ENCODE assay signal across 24 cellular contexts in genomic region chr20:59569305-59569704, GRCh38. TPM values are rescaled to one million over a fixed set of nuclear protein-coding genes. Genes with fewer than 3 reads are reported as not detected.
DNase-seq lines count a peak whose midpoint lies in the region; ATAC-seq, FAIRE-seq and TF ChIP-seq lines count a peak whose summit lies in the region.
"Had no signal": no experiment of that assay in that cellular context is flagged by ENCODE, and none has a peak within 500 bp of the region (broad histone marks: within the 10 kb centered on the region; RNA-seq: fewer than 3 reads in every experiment).

No MANE protein-coding gene starts in this region.

- H3K27ac Mint-ChIP-seq in T-helper 17 cell (no peak overlapping the region), osteocyte (ENCODE audit: unreplicated experiment) (no peak overlapping the region)
- H3K27ac Mint-ChIP-seq: CD14-positive monocyte; CD4-positive, CD25-positive, alpha-beta regulatory T cell; CD8-positive, alpha-beta T cell had no signal

- H3K9me3 ChIP-seq in HEK293 (ENCODE audit: control insufficient read depth, insufficient read depth, low read depth, low read length) = no peaks in the 10 kb centered on the region
- no peaks in the 10 kb centered on the region for H3K9me3 ChIP-seq in T-helper 17 cell (ENCODE audit: control insufficient read depth, low read length, poor library complexity, severe bottlenecking)
- no peaks in the 10 kb centered on the region for H3K9me3 ChIP-seq in testis
- H3K9me3 ChIP-seq: BE2C, BLaER1 had no signal

- peak; percentile 67 for FAIRE-seq in urothelium cell line (lab: Jason Lieb, UNC)
- FAIRE-seq: A204.1, D721Med, G401.6, GM12891, GM19239 had no signal

- H3K4me1 ChIP-seq in HEK293 (ENCODE audit: control insufficient read depth, insufficient read depth, low read length) = no peaks in the 10 kb centered on the region
- H3K4me1 ChIP-seq in testis = peaks cover 4% of the 10 kb centered on the region
- H3K4me1 ChIP-seq: BE2C, Caco-2 had no signal

- H3K4me3 Mint-ChIP-seq in T-helper 17 cell (peak overlapping the region; percentile 32), osteocyte (ENCODE audit: unreplicated experiment) (no peak overlapping the region)
- H3K4me3 Mint-ChIP-seq: CD14-positive monocyte; CD4-positive, CD25-positive, alpha-beta regulatory T cell; CD8-positive, alpha-beta T cell had no signal

- TF ChIP-seq CTCF in HEK293 (tag by site-specific recombination; IDR thresholded peaks at IDR 0.05) (no peak), testis (IDR thresholded peaks at IDR 0.05) (no peak), osteocyte (IDR thresholded peaks at IDR 0.05) (no peak)

- H3K4me3 ChIP-seq in HEK293 (ENCODE audit: low read depth, low read length) = no peak overlapping the region
- no peak overlapping the region for H3K4me3 ChIP-seq in testis
- H3K4me3 ChIP-seq: BLaER1 had no signal

- intact Hi-C loops in testis (cut with DNase I; ENCODE audit: low total_unique reads) = no loop called here

- no peak overlapping the region for H3K27ac ChIP-seq in HEK293 (ENCODE audit: extremely low read depth, low read depth, low read length)
- no peak overlapping the region for H3K27ac ChIP-seq in testis
- H3K27ac ChIP-seq: BLaER1 had no signal

- 62 to 92% methylated on average over 4 of the region's 4 CpGs for WGBS in testis, 2 donors

- CTCF ChIA-PET in HEK293 (lab: Yijun Ruan, JAX) = interaction anchor here (2.9 to 3.1 kb wide), 2 partner anchors 9 to 28 kb away, joined by 23 to 48 read pairs; no protein-coding TSS in a partner anchor

- H3K4me1 Mint-ChIP-seq in T-helper 17 cell (peaks cover 4% of the 10 kb centered on the region), osteocyte (ENCODE audit: unreplicated experiment) (no peaks in the 10 kb centered on the region)

- H3K9me3 Mint-ChIP-seq in osteocyte (ENCODE audit: unreplicated experiment) = no peaks in the 10 kb centered on the region
- H3K9me3 Mint-ChIP-seq: CD8-positive, alpha-beta T cell had no signal

- H3K36me3 Mint-ChIP-seq in T-helper 17 cell (ENCODE audit: low read depth) (peaks cover 4% of the 10 kb centered on the region), osteocyte (ENCODE audit: unreplicated experiment) (no peaks in the 10 kb centered on the region)
- H3K36me3 Mint-ChIP-seq: CD14-positive monocyte; CD4-positive, CD25-positive, alpha-beta regulatory T cell; CD8-positive, alpha-beta T cell had no signal

- H3K36me3 ChIP-seq in HEK293 (ENCODE audit: control insufficient read depth in 2 of 2, insufficient read depth in 1 of 2, low read length in 2 of 2) = no peaks in the 10 kb centered on the region
- no peaks in the 10 kb centered on the region for H3K36me3 ChIP-seq in testis (ENCODE audit: low read depth, missing control alignments)
- H3K36me3 ChIP-seq: BE2C, BLaER1 had no signal

- POLR2A ChIA-PET in HEK293 (lab: Yijun Ruan, JAX) = no interaction called here

- no peak for DNase-seq in T-helper 17 cell
- no peak for DNase-seq in urothelium cell line (ENCODE audit: low spot score)
- no peak for DNase-seq in testis
- no peak for DNase-seq in RPMI8226
- no peak for DNase-seq in osteocyte (ENCODE audit: extremely low spot score, unreplicated experiment)
- DNase-seq: 8988T; ACHN; BE2C; C1 segment of cervical spinal cord; Calu3; CD4-positive, CD25-positive, alpha-beta regulatory T cell; DMS79 treated with DMSO at 0.1 percent for 48 hours; GF-D8 had no signal

- peaks cover 38% of the 10 kb centered on the region for H3K27me3 Mint-ChIP-seq in T-helper 17 cell
- H3K27me3 Mint-ChIP-seq in osteocyte (ENCODE audit: unreplicated experiment) = peaks cover 5% of the 10 kb centered on the region

- no peaks in the 10 kb centered on the region for H3K27me3 ChIP-seq in testis
- H3K27me3 ChIP-seq: BE2C, BLaER1 had no signal

- ATAC-seq in T-helper 17 cell = no peak
- ATAC-seq: CD8-positive, alpha-beta T cell had no signal

- TF ChIP-seq POLR2A in testis (IDR thresholded peaks at IDR 0.05) = no peak

TF ChIP-seq in HEK293, 187 proteins besides CTCF, POLR2A, EP300 and RAD21:
- TF ChIP-seq ZNF157 (tag by site-specific recombination; IDR thresholded peaks at IDR 0.05) (no peak), ZNF366 (tag by site-specific recombination; conservative IDR thresholded peaks at IDR 0.05) (peak; percentile 91), ZBTB17 (tag by site-specific recombination; IDR thresholded peaks at IDR 0.05) (peak; percentile 71), ZNF140 (tag by site-specific recombination; IDR thresholded peaks at IDR 0.05) (no peak)

RNA-seq across cellular contexts. Expression of gene PHACTR3, which starts 35.0 kb away (rescaled TPM):
- total RNA-seq in T-helper 17 cell (under 1 TPM in 1 of 2 donors, not detected in 1; 0.52 TPM), testis (1 to 10 TPM in 1 of 2 donors, under 1 TPM in 1; 0.94 to 1.2 TPM), osteocyte (not detected in 2 replicates)
- polyA plus RNA-seq in testis (ENCODE audit: insufficient read depth, low read depth, low replicate concordance) = 1.1 TPM
- total RNA-seq: CD4-positive, CD25-positive, alpha-beta regulatory T cell; CD8-positive, alpha-beta T cell had no signal
- polyA plus RNA-seq: AG04450; CD4-positive, CD25-positive, alpha-beta regulatory T cell had no signal
